1 cellular context compared by ENCODE assay signal in the genomic region with DNA sequence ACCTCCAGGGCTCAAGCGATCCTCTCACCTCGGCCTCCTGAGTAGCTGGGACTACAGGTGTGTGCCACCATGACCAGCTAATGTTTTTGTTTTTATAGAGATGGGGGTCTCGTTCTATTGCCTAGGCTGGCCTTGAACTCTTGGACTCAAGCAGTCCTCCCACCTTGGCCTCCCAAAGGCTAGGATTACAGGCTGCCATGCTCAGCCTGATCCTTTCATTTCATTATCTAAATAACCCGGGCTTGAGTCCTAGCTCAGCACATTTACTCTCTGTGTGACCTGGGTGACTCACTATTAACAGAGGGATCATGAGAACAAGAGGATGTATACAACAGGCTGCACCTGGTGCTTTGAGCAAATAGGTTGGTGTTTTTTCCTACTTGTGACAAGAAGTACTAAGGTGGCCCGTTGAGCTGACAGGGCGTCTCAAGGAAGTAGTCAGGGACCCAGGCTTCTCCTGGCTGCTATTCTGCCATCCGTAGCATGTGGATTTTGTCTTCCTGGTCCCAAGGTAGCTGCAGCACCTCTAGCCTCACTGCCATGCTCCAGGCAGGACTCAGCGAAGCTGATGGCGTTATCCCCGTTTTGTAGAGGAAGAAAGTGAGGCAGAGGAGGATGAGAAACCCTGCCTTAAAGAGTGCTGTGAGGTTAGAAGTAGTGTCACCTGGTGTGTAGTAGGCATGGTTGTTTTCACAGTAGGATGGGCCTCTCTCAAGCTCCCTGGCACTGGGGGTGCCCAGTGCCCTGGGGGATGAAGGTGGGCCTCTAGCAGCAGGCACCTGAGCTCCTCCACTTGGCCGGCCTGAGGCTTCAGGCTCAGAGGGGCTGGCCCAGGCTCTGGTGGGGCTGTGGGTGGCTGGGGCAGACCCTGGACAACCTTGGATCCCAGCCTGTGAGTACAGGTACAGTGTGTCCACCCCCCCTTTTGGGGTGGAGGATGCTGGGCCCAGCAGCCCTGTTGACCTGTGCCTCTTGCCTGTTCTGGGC.
A peak's percentile ranks its signal among the peaks of the same experiment; 100 is the strongest.
TF ChIP-seq lines count a peak whose summit lies in the region.

No MANE protein-coding gene starts in this region.

TF ChIP-seq in HepG2, 621 proteins besides CTCF, POLR2A, EP300 and RAD21 (continued from another document and continues in another):
- TF ChIP-seq, protein P1, sequence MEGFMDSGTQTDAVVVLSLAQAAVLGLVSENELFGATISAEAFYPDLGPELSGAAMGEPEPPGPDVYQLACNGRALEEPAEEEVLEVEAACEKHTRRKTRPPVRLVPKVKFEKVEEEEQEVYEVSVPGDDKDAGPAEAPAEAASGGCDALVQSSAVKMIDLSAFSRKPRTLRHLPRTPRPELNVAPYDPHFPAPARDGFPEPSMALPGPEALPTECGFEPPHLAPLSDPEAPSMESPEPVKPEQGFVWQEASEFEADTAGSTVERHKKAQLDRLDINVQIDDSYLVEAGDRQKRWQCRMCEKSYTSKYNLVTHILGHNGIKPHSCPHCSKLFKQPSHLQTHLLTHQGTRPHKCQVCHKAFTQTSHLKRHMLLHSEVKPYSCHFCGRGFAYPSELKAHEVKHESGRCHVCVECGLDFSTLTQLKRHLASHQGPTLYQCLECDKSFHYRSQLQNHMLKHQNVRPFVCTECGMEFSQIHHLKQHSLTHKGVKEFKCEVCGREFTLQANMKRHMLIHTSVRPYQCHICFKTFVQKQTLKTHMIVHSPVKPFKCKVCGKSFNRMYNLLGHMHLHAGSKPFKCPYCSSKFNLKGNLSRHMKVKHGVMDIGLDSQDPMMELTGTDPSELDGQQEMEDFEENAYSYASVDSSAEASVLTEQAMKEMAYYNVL (CRISPR knock-in tag; IDR thresholded peaks at IDR 0.05; ENCODE audit: borderline replicate concordance) = 0 out of 2 replicates have a peak, but pooled peaks have one; percentile 35
- TF ChIP-seq ZNF644 (CRISPR knock-in tag; IDR thresholded peaks at IDR 0.05; ENCODE audit: low read depth) (peak; percentile 81; the same call in 1 of the 2 replicates), ZNF280B (CRISPR knock-in tag; IDR thresholded peaks at IDR 0.05; ENCODE audit: borderline replicate concordance) (no peak), SRF (IDR thresholded peaks at IDR 0.05; ENCODE audit: low read depth, low read length) (no peak), ZNF75D (CRISPR knock-in tag; IDR thresholded peaks at IDR 0.05; ENCODE audit: borderline replicate concordance) (no peak), FOXP4 (CRISPR knock-in tag; IDR thresholded peaks at IDR 0.05) (no peak), ZBTB34 (CRISPR knock-in tag; IDR thresholded peaks at IDR 0.05) (no peak), NR0B2 (CRISPR knock-in tag; IDR thresholded peaks at IDR 0.05) (no peak), AHR (CRISPR knock-in tag; IDR thresholded peaks at IDR 0.05) (no peak), ZKSCAN1 (IDR thresholded peaks at IDR 0.05; ENCODE audit: low read length) (no peak), SRSF9 (IDR thresholded peaks at IDR 0.05; ENCODE audit: borderline replicate concordance, insufficient read depth, low read depth, low read length, poor library complexity, severe bottlenecking) (no peak), ARID3A (IDR thresholded peaks at IDR 0.05; ENCODE audit: low read depth, low read length) (0 out of 2 replicates have a peak, but pooled peaks have one; percentile 19), STAT5B (CRISPR knock-in tag; IDR thresholded peaks at IDR 0.05) (no peak), ZNF790 (CRISPR knock-in tag; IDR thresholded peaks at IDR 0.05; ENCODE audit: borderline replicate concordance) (no peak), FOXJ3 (CRISPR knock-in tag; IDR thresholded peaks at IDR 0.05; ENCODE audit: borderline replicate concordance) (no peak), SRY (CRISPR knock-in tag; IDR thresholded peaks at IDR 0.05) (no peak), ZNF331 (CRISPR knock-in tag; IDR thresholded peaks at IDR 0.05) (no peak), PAWR (CRISPR knock-in tag; IDR thresholded peaks at IDR 0.05; ENCODE audit: borderline replicate concordance) (no peak), MAFF (IDR thresholded peaks at IDR 0.05; ENCODE audit: low read depth, low read length) (peak; percentile 79), ZNF160 (CRISPR knock-in tag; IDR thresholded peaks at IDR 0.05) (no peak), ZBTB21 (CRISPR knock-in tag; IDR thresholded peaks at IDR 0.05) (0 out of 2 replicates have a peak, but pooled peaks have one; percentile 18), HES4 (CRISPR knock-in tag; IDR thresholded peaks at IDR 0.05; ENCODE audit: borderline replicate concordance) (no peak), ARNT2 (CRISPR knock-in tag; IDR thresholded peaks at IDR 0.05; ENCODE audit: low read depth) (no peak), MXI1 (IDR thresholded peaks at IDR 0.05; ENCODE audit: borderline replicate concordance, low read depth, low read length) (peak; percentile 22; the same call in 1 of the 3 replicates), ZNF776 (CRISPR knock-in tag; IDR thresholded peaks at IDR 0.05) (no peak), HNF4G (IDR thresholded peaks at IDR 0.05; ENCODE audit: borderline replicate concordance, low read depth, low read length) (no peak), HNF4G (CRISPR knock-in tag; IDR thresholded peaks at IDR 0.05; ENCODE audit: borderline replicate concordance, low read depth) (no peak), GFI1 (CRISPR knock-in tag; IDR thresholded peaks at IDR 0.05; ENCODE audit: borderline replicate concordance) (no peak), ZNF672 (CRISPR knock-in tag; IDR thresholded peaks at IDR 0.05) (no peak), NFIB (CRISPR knock-in tag; IDR thresholded peaks at IDR 0.05; ENCODE audit: borderline replicate concordance) (peak; percentile 83; the same call in 1 of the 2 replicates), EHMT2 (IDR thresholded peaks at IDR 0.05; ENCODE audit: borderline replicate concordance, low read depth, low read length) (no peak), TFDP1 (CRISPR knock-in tag; IDR thresholded peaks at IDR 0.05; ENCODE audit: borderline replicate concordance) (no peak), ZNF737 (CRISPR knock-in tag; IDR thresholded peaks at IDR 0.05; ENCODE audit: borderline replicate concordance) (no peak), ZNF660 (CRISPR knock-in tag; IDR thresholded peaks at IDR 0.05; ENCODE audit: borderline replicate concordance, low read depth) (no peak), ZNF782 (CRISPR knock-in tag; IDR thresholded peaks at IDR 0.05; ENCODE audit: borderline replicate concordance) (no peak), KLF9 (CRISPR knock-in tag; IDR thresholded peaks at IDR 0.05; ENCODE audit: low read depth) (no peak), SOX5 (CRISPR knock-in tag; IDR thresholded peaks at IDR 0.05; ENCODE audit: borderline replicate concordance) (peak; percentile 67), CAMTA2 (CRISPR knock-in tag; IDR thresholded peaks at IDR 0.05; ENCODE audit: borderline replicate concordance) (no peak), SMARCE1 (IDR thresholded peaks at IDR 0.05; ENCODE audit: borderline replicate concordance) (no peak), MBNL3 (CRISPR knock-in tag; conservative IDR thresholded peaks at IDR 0.05) (no peak), KDM5B (CRISPR knock-in tag; IDR thresholded peaks at IDR 0.05; ENCODE audit: borderline replicate concordance) (no peak), CREM (IDR thresholded peaks at IDR 0.05) (no peak), CREM (CRISPR knock-in tag; IDR thresholded peaks at IDR 0.05) (no peak)
- TF ChIP-seq, protein P2, sequence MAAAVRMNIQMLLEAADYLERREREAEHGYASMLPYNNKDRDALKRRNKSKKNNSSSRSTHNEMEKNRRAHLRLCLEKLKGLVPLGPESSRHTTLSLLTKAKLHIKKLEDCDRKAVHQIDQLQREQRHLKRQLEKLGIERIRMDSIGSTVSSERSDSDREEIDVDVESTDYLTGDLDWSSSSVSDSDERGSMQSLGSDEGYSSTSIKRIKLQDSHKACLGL (CRISPR knock-in tag; IDR thresholded peaks at IDR 0.05) = no peak
- TF ChIP-seq, protein P3, sequence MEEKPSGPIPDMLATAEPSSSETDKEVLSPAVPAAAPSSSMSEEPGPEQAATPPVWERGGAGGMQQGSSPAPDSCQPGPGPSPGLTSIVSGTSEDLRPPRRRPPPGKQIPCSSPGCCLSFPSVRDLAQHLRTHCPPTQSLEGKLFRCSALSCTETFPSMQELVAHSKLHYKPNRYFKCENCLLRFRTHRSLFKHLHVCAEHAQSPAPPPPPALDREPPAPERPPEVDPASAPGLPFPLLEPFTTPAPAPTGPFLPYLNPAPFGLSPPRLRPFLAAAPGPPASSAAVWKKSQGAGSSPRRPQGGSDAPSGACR (CRISPR knock-in tag; IDR thresholded peaks at IDR 0.05) = no peak
- TF ChIP-seq, protein P4, sequence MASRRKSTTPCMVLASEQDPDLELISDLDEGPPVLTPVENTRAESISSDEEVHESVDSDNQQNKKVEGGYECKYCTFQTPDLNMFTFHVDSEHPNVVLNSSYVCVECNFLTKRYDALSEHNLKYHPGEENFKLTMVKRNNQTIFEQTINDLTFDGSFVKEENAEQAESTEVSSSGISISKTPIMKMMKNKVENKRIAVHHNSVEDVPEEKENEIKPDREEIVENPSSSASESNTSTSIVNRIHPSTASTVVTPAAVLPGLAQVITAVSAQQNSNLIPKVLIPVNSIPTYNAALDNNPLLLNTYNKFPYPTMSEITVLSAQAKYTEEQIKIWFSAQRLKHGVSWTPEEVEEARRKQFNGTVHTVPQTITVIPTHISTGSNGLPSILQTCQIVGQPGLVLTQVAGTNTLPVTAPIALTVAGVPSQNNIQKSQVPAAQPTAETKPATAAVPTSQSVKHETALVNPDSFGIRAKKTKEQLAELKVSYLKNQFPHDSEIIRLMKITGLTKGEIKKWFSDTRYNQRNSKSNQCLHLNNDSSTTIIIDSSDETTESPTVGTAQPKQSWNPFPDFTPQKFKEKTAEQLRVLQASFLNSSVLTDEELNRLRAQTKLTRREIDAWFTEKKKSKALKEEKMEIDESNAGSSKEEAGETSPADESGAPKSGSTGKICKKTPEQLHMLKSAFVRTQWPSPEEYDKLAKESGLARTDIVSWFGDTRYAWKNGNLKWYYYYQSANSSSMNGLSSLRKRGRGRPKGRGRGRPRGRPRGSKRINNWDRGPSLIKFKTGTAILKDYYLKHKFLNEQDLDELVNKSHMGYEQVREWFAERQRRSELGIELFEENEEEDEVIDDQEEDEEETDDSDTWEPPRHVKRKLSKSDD (CRISPR knock-in tag; IDR thresholded peaks at IDR 0.05; ENCODE audit: low read depth) = no peak
- TF ChIP-seq, protein P5, sequence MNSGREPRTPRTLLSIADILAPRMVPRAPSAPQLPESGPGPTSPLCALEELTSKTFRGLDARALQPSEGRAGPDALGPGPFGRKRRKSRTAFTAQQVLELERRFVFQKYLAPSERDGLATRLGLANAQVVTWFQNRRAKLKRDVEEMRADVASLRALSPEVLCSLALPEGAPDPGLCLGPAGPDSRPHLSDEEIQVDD (CRISPR knock-in tag; IDR thresholded peaks at IDR 0.05; ENCODE audit: borderline replicate concordance) = no peak
